8 cellular contexts compared by ENCODE assay signal in genomic region chr7:33109758-33110238, GRCh38. TPM values are rescaled to one million over a fixed set of nuclear protein-coding genes. Genes with fewer than 3 reads are reported as not detected.
DNase-seq lines count a peak whose midpoint lies in the region; TF ChIP-seq lines count a peak whose summit lies in the region.

No MANE protein-coding gene starts in this region.

- peak overlapping the region; percentile 31 for H3K4me3 ChIP-seq in H7 (ENCODE audit: insufficient read depth, low read depth, low read length)
- peak overlapping the region; percentile 62 for H3K4me3 ChIP-seq in fibroblast of pulmonary artery (replicated peaks; ENCODE audit: low read depth, low read length)
- H3K4me3 ChIP-seq in prostate gland: peak overlapping the region; percentile 97 to 99

- H3K9me3 ChIP-seq in prostate gland: no peaks in the 10 kb centered on the region

- H3K4me1 ChIP-seq in prostate gland (replicated peaks): peaks cover 5% of the 10 kb centered on the region

- TF ChIP-seq CTCF in fibroblast of pulmonary artery (IDR thresholded peaks at IDR 0.05; ENCODE audit: low read length, missing control alignments) (no peak), prostate gland (IDR thresholded peaks at IDR 0.05) (no peak)

- H3K27ac ChIP-seq in prostate gland: no peak overlapping the region

- intact Hi-C loops in prostate gland (cut with DNase I): loop anchor here (5.0 kb wide), 2 partner anchors 47 to 262 kb away; partner anchors contain the start of gene NT5C3A

- 16% methylated on average over 11 of the region's 11 CpGs for WGBS in prostate gland

- no peak for TF ChIP-seq POLR2A in prostate gland (IDR thresholded peaks at IDR 0.05)

- in situ Hi-C loops in ACHN (cut with HindIII; ENCODE audit: low pct_ligation_motif_present, low pct_unique_long_range_greater_than_20kb, low sequenced_read_pairs): no loop called here

- H3K27me3 ChIP-seq in H7 (ENCODE audit: control insufficient read depth, insufficient read depth, low read length): peaks cover 2% of the 10 kb centered on the region; the same call in 1 of the 2 replicates
- H3K27me3 ChIP-seq in prostate gland (replicated peaks; ENCODE audit: insufficient read depth): no peaks in the 10 kb centered on the region

- H3K36me3 ChIP-seq in H7 (replicated peaks; ENCODE audit: control insufficient read depth, insufficient read depth, low read length) (no peaks in the 10 kb centered on the region), prostate gland (no peaks in the 10 kb centered on the region)

- DNase-seq in ACHN (peak; percentile 22), H7 (no peak), SW480 (ENCODE audit: low spot score) (peak; percentile 76), fibroblast of pulmonary artery (ENCODE audit: low read depth) (no peak), prostate gland (ENCODE audit: low spot score) (no peak), activated gamma-delta T cell (lab: John Stamatoyannopoulos, UW) (no peak), SKM-1 (lab: John Stamatoyannopoulos, UW; ENCODE audit: unreplicated experiment) (no peak), HPDE6-E6E7 (ENCODE audit: extremely low spot score) (no peak)

RNA-seq across cellular contexts. Expression of gene RP9, which starts 0.6 kb away (rescaled TPM):
- total RNA-seq in H7 (2014; rRNA removed; shearing (Covaris generic)): 12.1 and 13.3 TPM in 2 replicates
- 10 to 100 TPM in 1 of 2 donors, 1 to 10 TPM in 1; 7.8 to 18.0 TPM for total RNA-seq in prostate gland

RNA-seq across cellular contexts. Expression of gene BBS9, which starts 19.6 kb away (rescaled TPM):
- total RNA-seq in H7 (2014; rRNA removed; shearing (Covaris generic)): 4.6 and 5.3 TPM in 2 replicates
- total RNA-seq in prostate gland: 10 to 100 TPM; 19.6 to 36.8 TPM

RNA-seq across cellular contexts. Expression of gene NT5C3A, which starts 47.2 kb away (rescaled TPM):
- 20.0 and 27.5 TPM in 2 replicates for total RNA-seq in H7 (2014; rRNA removed; shearing (Covaris generic))
- total RNA-seq in prostate gland: 10 to 100 TPM; 16.9 to 23.9 TPM

Comparison
In these comparisons a context has a peak if more than half of its experiments do, and no peak if none do; other contexts are left out.
1. DNase-seq: peak in ACHN (single experiment) and SW480 (single experiment); none in H7 (single experiment), fibroblast of pulmonary artery (single experiment), prostate gland (single experiment), activated gamma-delta T cell (single experiment), SKM-1 (single experiment) and HPDE6-E6E7 (single experiment).
2. H3K4me3 ChIP-seq: peak in every context shown above with its lines; median percentile 98 in prostate gland; 62 in fibroblast of pulmonary artery; 31 in H7.